Comparison of ENCODE assay signal across 8 cellular contexts in genomic region chr1:217333939-217334338, GRCh38.
DNase-seq lines count a peak whose midpoint lies in the region; ATAC-seq and TF ChIP-seq lines count a peak whose summit lies in the region.

No MANE protein-coding gene starts in this region.

- H3K4me3 Mint-ChIP-seq in nephron progenitor cell, result no peak overlapping the region
- H3K4me3 Mint-ChIP-seq in effector memory CD8-positive, alpha-beta T cell, result no peak overlapping the region

- peaks cover 16% of the 10 kb centered on the region for H3K9me3 Mint-ChIP-seq in nephron progenitor cell
- H3K9me3 Mint-ChIP-seq in effector memory CD8-positive, alpha-beta T cell, result peaks cover 7 to 21% of the 10 kb centered on the region in 2 donors

- no peak overlapping the region for H3K27ac Mint-ChIP-seq in nephron progenitor cell
- no peak overlapping the region for H3K27ac Mint-ChIP-seq in effector memory CD8-positive, alpha-beta T cell

- ATAC-seq in heart left ventricle (peak in 1 of 4 donors; percentile 31), HG02642 (IDR thresholded peaks at IDR 0.05; ENCODE audit: poor library complexity, unreplicated experiment) (peak; percentile 82)
- ATAC-seq in effector memory CD8-positive, alpha-beta T cell (replicated peaks), result no peak

- no peak overlapping the region for H3K27ac ChIP-seq in heart left ventricle

- peaks cover 8% of the 10 kb centered on the region for H3K27me3 Mint-ChIP-seq in nephron progenitor cell (ENCODE audit: low read depth, poor library complexity)
- H3K27me3 Mint-ChIP-seq in effector memory CD8-positive, alpha-beta T cell, result no peaks in the 10 kb centered on the region

- peaks cover 0 to 9% (median 2%) of the 10 kb centered on the region in 12 donors for H3K4me1 ChIP-seq in heart left ventricle

- 47 to 61% (median 55%) methylated on average over 6 of the region's 6 CpGs for WGBS in heart left ventricle, 4 donors

- no peaks in the 10 kb centered on the region for H3K4me1 Mint-ChIP-seq in nephron progenitor cell
- no peaks in the 10 kb centered on the region for H3K4me1 Mint-ChIP-seq in effector memory CD8-positive, alpha-beta T cell (ENCODE audit: low read depth in 2 of 2)

- DNase-seq in heart left ventricle (no peak), cardiac septum (ENCODE audit: low spot score) (no peak), NCI-H146 (lab: John Stamatoyannopoulos, UW) (peak; percentile 21), cardiac fibroblast (ENCODE audit: low read depth in 2 of 2) (peak; percentile 51 to 54), nephron progenitor cell (peak; percentile 55)
- DNase-seq in central memory CD4-positive, alpha-beta T cell, result no peak
- no peak for DNase-seq in effector memory CD8-positive, alpha-beta T cell

- intact Hi-C loops in heart left ventricle (cut with DNase I) (loop anchor here in 3 of 10 donors (5.0 to 10.0 kb wide), 2 partner anchors 579 to 582 kb away; no protein-coding TSS in a partner anchor), cardiac septum (cut with DNase I) (loop anchor here (5.0 kb wide), 1 partner anchor 582 kb away; no protein-coding TSS in a partner anchor)

- H3K4me3 ChIP-seq in heart left ventricle, result no peak overlapping the region
- no peak overlapping the region for H3K4me3 ChIP-seq in cardiac fibroblast (replicated peaks in 1 of 2; ENCODE audit: low read depth in 2 of 2, low read length in 2 of 2)

- no peak for TF ChIP-seq POLR2A in heart left ventricle (IDR thresholded peaks at IDR 0.05)

- TF ChIP-seq CTCF in heart left ventricle (IDR thresholded peaks at IDR 0.05), result peak in 11 of 12 donors; percentile 12 to 51 (median 40)
- TF ChIP-seq CTCF in cardiac fibroblast (IDR thresholded peaks at IDR 0.05; ENCODE audit: low read depth, low read length), result peak; percentile 85
- TF ChIP-seq CTCF in nephron progenitor cell (IDR thresholded peaks at IDR 0.05), result peak; percentile 57

- H3K9me3 ChIP-seq in heart left ventricle, result no peaks in the 10 kb centered on the region

- no peaks in the 10 kb centered on the region for H3K36me3 ChIP-seq in heart left ventricle

- H3K36me3 Mint-ChIP-seq in nephron progenitor cell (ENCODE audit: low read depth), result no peaks in the 10 kb centered on the region
- no peaks in the 10 kb centered on the region for H3K36me3 Mint-ChIP-seq in effector memory CD8-positive, alpha-beta T cell (ENCODE audit: insufficient read depth)

- H3K27me3 ChIP-seq in heart left ventricle, result no peaks in the 10 kb centered on the region

Comparison
In these comparisons a context has a peak if more than half of its experiments do, and no peak if none do; other contexts are left out.
1. DNase-seq: peak in NCI-H146 (single experiment), cardiac fibroblast (2 of 2) and nephron progenitor cell (single experiment); none in heart left ventricle (0 of 5), cardiac septum (single experiment), central memory CD4-positive, alpha-beta T cell (single experiment) and effector memory CD8-positive, alpha-beta T cell (0 of 3).
2. Peak in every context shown above with its lines, with median percentiles within 50 percentile points of each other: CTCF ChIP-seq.